8 cellular contexts compared by ENCODE assay signal in the genomic region with DNA sequence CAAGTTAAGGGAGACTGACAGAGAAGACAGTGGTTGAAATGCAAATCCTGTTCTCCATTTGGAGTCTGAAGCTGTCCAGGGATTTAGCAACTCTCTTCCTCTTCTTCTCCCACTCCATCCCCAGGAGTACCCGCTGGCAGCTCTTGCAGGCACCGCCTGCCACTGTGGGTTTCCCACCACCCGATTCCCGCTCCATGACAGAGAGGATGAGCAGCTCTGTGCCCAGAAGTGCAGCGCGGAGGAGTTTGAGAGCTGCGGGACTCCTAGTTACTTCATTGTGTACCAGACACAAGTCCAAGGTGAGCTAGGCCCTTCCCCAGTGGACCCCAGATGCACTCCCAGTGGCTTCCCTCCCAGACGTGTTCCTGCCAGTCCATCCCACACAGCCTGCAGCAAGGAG.
"Had no signal": no experiment of that assay in that cellular context is flagged by ENCODE, and none has a peak within 500 bp of the region (broad histone marks: within the 10 kb centered on the region; RNA-seq: fewer than 3 reads in every experiment).

No MANE protein-coding gene starts in this region.

- H3K4me2 ChIP-seq: GM23338 had no signal

- H3K4me3 ChIP-seq: GM23248, GM23338, HAP-1 had no signal

- H3K27ac ChIP-seq: GM23248 had no signal

- H3K36me3 ChIP-seq: HAP-1 had no signal

- H3K9me3 ChIP-seq: HAP-1 had no signal

- DNase-seq: GM23248, GOT3, H7, H9, HCEC 1CT, HFFc6 had no signal

- H2AFZ ChIP-seq: GM23248, GM23338 had no signal

- H3K4me1 ChIP-seq: HAP-1 had no signal
